In genomic region chr7:155814569-155815276, GRCh38 we compare ENCODE assay signal across 15 cellular contexts. TPM values are rescaled to one million over a fixed set of nuclear protein-coding genes. Genes with fewer than 3 reads are reported as not detected.
DNase-seq lines count a peak whose midpoint lies in the region; ATAC-seq and TF ChIP-seq lines count a peak whose summit lies in the region.
"Had no signal": no experiment of that assay in that cellular context is flagged by ENCODE, and none has a peak within 500 bp of the region (broad histone marks: within the 10 kb centered on the region; RNA-seq: fewer than 3 reads in every experiment).

No MANE protein-coding gene starts in this region.

- H3K36me3 Mint-ChIP-seq in activated CD8-positive, alpha-beta T cell treated with anti-CD3 and anti-CD28 coated beads for 36 hours (ENCODE audit: low read depth): no peaks in the 10 kb centered on the region
- H3K36me3 Mint-ChIP-seq in activated CD8-positive, alpha-beta T cell treated with anti-CD3 and anti-CD28 coated beads, Interleukin-2, amount 10 ng/mL, durations not matched to agents 7 days and 5 days (ENCODE audit: low read depth): no peaks in the 10 kb centered on the region
- H3K36me3 Mint-ChIP-seq in endodermal cell (ENCODE audit: low read depth): no peaks in the 10 kb centered on the region
- no peaks in the 10 kb centered on the region for H3K36me3 Mint-ChIP-seq in stimulated activated naive B cell treated with anti-CD40 and anti-IgM and Interleukin-4, amounts not matched to agents 10 μg/mL and 1 μg/mL and 100 μg/mL, for 72 hours

- H3K4me1 ChIP-seq in endodermal cell (ENCODE audit: control insufficient read depth, insufficient read depth, low read length): no peaks in the 10 kb centered on the region
- H3K4me1 ChIP-seq: SJSA1 had no signal

- CTCF ChIA-PET in activated CD8-positive, alpha-beta T cell treated with anti-CD3 and anti-CD28 coated beads for 36 hours (lab: Charles Lee): interaction anchor here (0.9 to 1.6 kb wide), 3 partner anchors 10 to 660 kb away, joined by 3 to 4 read pairs (median 3); no protein-coding TSS in a partner anchor
- CTCF ChIA-PET in activated CD8-positive, alpha-beta T cell treated with anti-CD3 and anti-CD28 coated beads, Interleukin-2, amount 10 ng/mL, durations not matched to agents 7 days and 5 days (lab: Charles Lee): no interaction called here

- POLR2A ChIA-PET in activated CD8-positive, alpha-beta T cell treated with anti-CD3 and anti-CD28 coated beads for 36 hours (lab: Charles Lee): no interaction called here
- POLR2A ChIA-PET in activated CD8-positive, alpha-beta T cell treated with anti-CD3 and anti-CD28 coated beads, Interleukin-2, amount 10 ng/mL, durations not matched to agents 7 days and 5 days (lab: Charles Lee): no interaction called here

- no peak overlapping the region for H3K4me3 ChIP-seq in endodermal cell (ENCODE audit: low read length)
- H3K4me3 ChIP-seq: SJSA1 had no signal

- no peak for TF ChIP-seq CTCF in activated CD8-positive, alpha-beta T cell treated with anti-CD3 and anti-CD28 coated beads for 36 hours (IDR thresholded peaks at IDR 0.05)
- no peak for TF ChIP-seq CTCF in endodermal cell (conservative IDR thresholded peaks at IDR 0.05)

- 33 to 38% methylated on average over 7 to 18 of the region's 18 CpGs for WGBS in endodermal cell (ENCODE audit: insufficient coverage in 1 of 2, insufficient read length in 1 of 2), 2 experiments

- H3K4me1 Mint-ChIP-seq in activated CD8-positive, alpha-beta T cell treated with anti-CD3 and anti-CD28 coated beads for 36 hours (ENCODE audit: low read depth): peaks cover 9% of the 10 kb centered on the region
- peaks cover 12% of the 10 kb centered on the region for H3K4me1 Mint-ChIP-seq in activated CD8-positive, alpha-beta T cell treated with anti-CD3 and anti-CD28 coated beads, Interleukin-2, amount 10 ng/mL, durations not matched to agents 7 days and 5 days (ENCODE audit: low read depth)
- peaks cover 15% of the 10 kb centered on the region for H3K4me1 Mint-ChIP-seq in endodermal cell
- H3K4me1 Mint-ChIP-seq in stimulated activated naive B cell treated with anti-CD40 and anti-IgM and Interleukin-4, amounts not matched to agents 10 μg/mL and 1 μg/mL and 100 μg/mL, for 72 hours: peaks cover 14 to 27% of the 10 kb centered on the region in 2 donors

- H3K27me3 Mint-ChIP-seq in activated CD8-positive, alpha-beta T cell treated with anti-CD3 and anti-CD28 coated beads for 36 hours: peaks cover 45% of the 10 kb centered on the region
- H3K27me3 Mint-ChIP-seq in activated CD8-positive, alpha-beta T cell treated with anti-CD3 and anti-CD28 coated beads, Interleukin-2, amount 10 ng/mL, durations not matched to agents 7 days and 5 days (ENCODE audit: low read depth): peaks cover 49% of the 10 kb centered on the region
- peaks cover 61% of the 10 kb centered on the region for H3K27me3 Mint-ChIP-seq in endodermal cell (ENCODE audit: insufficient read depth)
- H3K27me3 Mint-ChIP-seq in stimulated activated naive B cell treated with anti-CD40 and anti-IgM and Interleukin-4, amounts not matched to agents 10 μg/mL and 1 μg/mL and 100 μg/mL, for 72 hours: peaks cover 78 to 84% of the 10 kb centered on the region in 2 donors

- H3K27me3 ChIP-seq in endodermal cell (ENCODE audit: control insufficient read depth, insufficient read depth, low read length, poor library complexity, severe bottlenecking): peaks cover 60% of the 10 kb centered on the region

- no peak for DNase-seq in activated CD8-positive, alpha-beta T cell treated with anti-CD3 and anti-CD28 coated beads for 36 hours
- DNase-seq in activated CD8-positive, alpha-beta T cell treated with anti-CD3 and anti-CD28 coated beads, Interleukin-2, amount 10 ng/mL, durations not matched to agents 7 days and 5 days: no peak
- DNase-seq in NCI-H226 (peak; percentile 9), endodermal cell (peak; percentile 49), RPMI8226 (no peak), NCI-H69 (lab: John Stamatoyannopoulos, UW) (no peak), left cardiac atrium (no peak)
- no peak for DNase-seq in stimulated activated naive B cell treated with anti-CD40 and anti-IgM and Interleukin-4, amounts not matched to agents 10 μg/mL and 1 μg/mL and 100 μg/mL, for 72 hours
- DNase-seq: KG1, NCI-H1092 treated with DMSO at 0.1 percent for 48 hours, NCI-H446 treated with DMSO at 0.1 percent for 48 hours had no signal

- H3K9ac ChIP-seq in endodermal cell (ENCODE audit: extremely low read depth, low read length, poor library complexity, severe bottlenecking): no peak overlapping the region

- H3K27ac ChIP-seq in endodermal cell (ENCODE audit: low read depth, low read length): no peak overlapping the region
- H3K27ac ChIP-seq: 22Rv1, HL-60, SJSA1 had no signal

- no peak overlapping the region for H3K4me3 Mint-ChIP-seq in activated CD8-positive, alpha-beta T cell treated with anti-CD3 and anti-CD28 coated beads for 36 hours
- H3K4me3 Mint-ChIP-seq in activated CD8-positive, alpha-beta T cell treated with anti-CD3 and anti-CD28 coated beads, Interleukin-2, amount 10 ng/mL, durations not matched to agents 7 days and 5 days: no peak overlapping the region
- no peak overlapping the region for H3K4me3 Mint-ChIP-seq in endodermal cell
- no peak overlapping the region for H3K4me3 Mint-ChIP-seq in stimulated activated naive B cell treated with anti-CD40 and anti-IgM and Interleukin-4, amounts not matched to agents 10 μg/mL and 1 μg/mL and 100 μg/mL, for 72 hours

- no peaks in the 10 kb centered on the region for H3K9me3 Mint-ChIP-seq in activated CD8-positive, alpha-beta T cell treated with anti-CD3 and anti-CD28 coated beads for 36 hours
- H3K9me3 Mint-ChIP-seq in activated CD8-positive, alpha-beta T cell treated with anti-CD3 and anti-CD28 coated beads, Interleukin-2, amount 10 ng/mL, durations not matched to agents 7 days and 5 days (ENCODE audit: insufficient read depth): no peaks in the 10 kb centered on the region
- no peaks in the 10 kb centered on the region for H3K9me3 Mint-ChIP-seq in endodermal cell
- H3K9me3 Mint-ChIP-seq in stimulated activated naive B cell treated with anti-CD40 and anti-IgM and Interleukin-4, amounts not matched to agents 10 μg/mL and 1 μg/mL and 100 μg/mL, for 72 hours: peaks cover 0 to 1% of the 10 kb centered on the region in 2 donors

- H3K36me3 ChIP-seq in endodermal cell (ENCODE audit: control insufficient read depth, insufficient read depth, low read length): no peaks in the 10 kb centered on the region
- H3K36me3 ChIP-seq: SJSA1 had no signal

- intact Hi-C loops in activated CD8-positive, alpha-beta T cell treated with anti-CD3 and anti-CD28 coated beads for 36 hours (cut with micrococcal nuclease): loop anchor here (5.0 kb wide), 1 partner anchor 658 kb away; no protein-coding TSS in a partner anchor
- intact Hi-C loops in left cardiac atrium (cut with DNase I): loop anchor here in 1 of 2 donors (5.0 kb wide), 1 partner anchor 658 kb away; no protein-coding TSS in a partner anchor

- H3K27ac Mint-ChIP-seq in activated CD8-positive, alpha-beta T cell treated with anti-CD3 and anti-CD28 coated beads for 36 hours: no peak overlapping the region
- H3K27ac Mint-ChIP-seq in activated CD8-positive, alpha-beta T cell treated with anti-CD3 and anti-CD28 coated beads, Interleukin-2, amount 10 ng/mL, durations not matched to agents 7 days and 5 days: no peak overlapping the region
- no peak overlapping the region for H3K27ac Mint-ChIP-seq in endodermal cell
- no peak overlapping the region for H3K27ac Mint-ChIP-seq in stimulated activated naive B cell treated with anti-CD40 and anti-IgM and Interleukin-4, amounts not matched to agents 10 μg/mL and 1 μg/mL and 100 μg/mL, for 72 hours

- ATAC-seq in activated CD8-positive, alpha-beta T cell treated with anti-CD3 and anti-CD28 coated beads for 36 hours: peak; percentile 9
- no peak for ATAC-seq in activated CD8-positive, alpha-beta T cell treated with anti-CD3 and anti-CD28 coated beads, Interleukin-2, amount 10 ng/mL, durations not matched to agents 7 days and 5 days
- peak; percentile 8 to 10 for ATAC-seq in stimulated activated naive B cell treated with anti-CD40 and anti-IgM and Interleukin-4, amounts not matched to agents 10 μg/mL and 1 μg/mL and 100 μg/mL, for 72 hours (replicated peaks)
- no peak for ATAC-seq in left cardiac atrium

- no peaks in the 10 kb centered on the region for H3K9me3 ChIP-seq in endodermal cell (ENCODE audit: control insufficient read depth, low read length)
- H3K9me3 ChIP-seq: SJSA1 had no signal

RNA-seq across cellular contexts. Expression of gene SHH, which starts 2.5 kb away (rescaled TPM):
- total RNA-seq in activated CD8-positive, alpha-beta T cell treated with anti-CD3 and anti-CD28 coated beads for 36 hours: not detected
- total RNA-seq in activated CD8-positive, alpha-beta T cell treated with anti-CD3 and anti-CD28 coated beads, Interleukin-2, amount 10 ng/mL, durations not matched to agents 7 days and 5 days: under 1 TPM in 1 of 2 experiments, not detected in 1; 0.08 TPM
- total RNA-seq in endodermal cell: 1 to 10 TPM in 1 of 2 donors, under 1 TPM in 1; 0.99 to 1.6 TPM
- 0.93 TPM for polyA plus RNA-seq in endodermal cell (2013, experiment 1 of 2)
- polyA plus RNA-seq in endodermal cell (2013, experiment 2 of 2): 0.41 TPM
- not detected for total RNA-seq in left cardiac atrium
- total RNA-seq: MCF 10A, SJSA1 had no signal

Comparison
In these comparisons a context has a peak if more than half of its experiments do, and no peak if none do; other contexts are left out.
1. ATAC-seq: peak in activated CD8-positive, alpha-beta T cell treated with anti-CD3 and anti-CD28 coated beads for 36 hours (single experiment) and stimulated activated naive B cell treated with anti-CD40 and anti-IgM and Interleukin-4, amounts not matched to agents 10 μg/mL and 1 μg/mL and 100 μg/mL, for 72 hours (2 of 2); none in activated CD8-positive, alpha-beta T cell treated with anti-CD3 and anti-CD28 coated beads, Interleukin-2, amount 10 ng/mL, durations not matched to agents 7 days and 5 days (single experiment) and left cardiac atrium (0 of 2).
2. DNase-seq: peak in NCI-H226 (single experiment) and endodermal cell (single experiment); none in activated CD8-positive, alpha-beta T cell treated with anti-CD3 and anti-CD28 coated beads for 36 hours (single experiment), activated CD8-positive, alpha-beta T cell treated with anti-CD3 and anti-CD28 coated beads, Interleukin-2, amount 10 ng/mL, durations not matched to agents 7 days and 5 days (single experiment), stimulated activated naive B cell treated with anti-CD40 and anti-IgM and Interleukin-4, amounts not matched to agents 10 μg/mL and 1 μg/mL and 100 μg/mL, for 72 hours (single experiment), RPMI8226 (single experiment), NCI-H69 (single experiment) and left cardiac atrium (single experiment).